ENCODE assay signal across 14 cellular contexts in the genomic region with DNA sequence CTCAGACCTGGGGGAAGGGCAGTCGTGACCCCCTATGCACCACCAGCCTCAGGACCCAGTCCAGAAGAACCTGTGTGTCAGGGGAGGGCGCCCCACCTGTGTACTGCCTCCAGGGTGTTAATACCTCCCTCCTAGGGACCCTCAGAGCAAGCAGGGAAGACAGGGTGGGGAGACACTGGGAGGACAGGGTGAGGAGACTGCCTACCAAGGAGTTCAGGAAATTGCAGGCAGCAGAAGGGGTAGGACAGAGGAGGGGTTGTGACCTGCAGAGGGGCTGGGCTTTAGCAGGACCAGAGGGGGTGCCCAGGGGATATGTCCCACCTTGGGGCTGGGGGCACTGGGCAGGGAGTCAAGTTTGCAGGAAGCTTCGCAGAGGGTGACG.
"Had no signal": no experiment of that assay in that cellular context is flagged by ENCODE, and none has a peak within 500 bp of the region (broad histone marks: within the 10 kb centered on the region; RNA-seq: fewer than 3 reads in every experiment).

No MANE protein-coding gene starts in this region.

- H3K27ac ChIP-seq: breast epithelium, esophagus squamous epithelium, thyroid gland, vagina had no signal

- H3K27me3 ChIP-seq: breast epithelium, esophagus squamous epithelium, thyroid gland, vagina had no signal

- H3K9me3 ChIP-seq: breast epithelium, esophagus squamous epithelium, thyroid gland, vagina had no signal

- H3K36me3 ChIP-seq: breast epithelium, thyroid gland, vagina had no signal

- H3K4me3 ChIP-seq: breast epithelium, esophagus squamous epithelium, lung, thyroid gland, vagina had no signal

- DNase-seq: activated effector memory CD4-positive, alpha-beta T cell treated with anti-CD3 and anti-CD28 coated beads, Interleukin-2, amount 50 U/mL, for 16 hours; activated naive CD8-positive, alpha-beta T cell treated with anti-CD3 and anti-CD28 coated beads, Interleukin-2, amount 10 ng/mL, durations not matched to agents 7 days and 5 days; activated T-cell treated with anti-CD3 and anti-CD28 coated beads, Interleukin-2, amount 50 U/mL, for 24 hours; aorta; esophagus squamous epithelium; foreskin fibroblast; naive thymus-derived CD8-positive, alpha-beta T cell; stimulated activated CD4-positive, alpha-beta T cell treated with anti-CD3 and anti-CD28 coated beads, Interleukin-4, amount 100 ng/mL, for 1 hour; stimulated activated CD8-positive, alpha-beta memory T cell treated with anti-CD3 and anti-CD28 coated beads, Interleukin-4, amount 100 ng/mL, for 48 hours; T-helper 1 cell had no signal
